Comparison of ENCODE assay signal across 8 cellular contexts in genomic region chr17:77373298-77374169, GRCh38.
DNase-seq lines count a peak whose midpoint lies in the region; ATAC-seq and TF ChIP-seq lines count a peak whose summit lies in the region.

No MANE protein-coding gene starts in this region.

- no peaks in the 10 kb centered on the region for H3K27me3 Mint-ChIP-seq in natural killer cell treated with Interleukin-12 subunit alpha and Interleukin-12 subunit beta and Interleukin-15 and Interleukin-18, amount 100 ng/mL, for 72 hours

- CTCF ChIA-PET in HEK293T (lab: Yijun Ruan, JAX) = interaction anchor here (0.5 to 1.0 kb wide), 3 partner anchors 25 to 88 kb away, joined by 3 read pairs; no protein-coding TSS in a partner anchor

- POLR2A ChIA-PET in HEK293T (lab: Yijun Ruan, JAX) = interaction anchor here (1.4 kb wide), 1 partner anchor 42 kb away, joined by 3 read pairs; no protein-coding TSS in a partner anchor

- peak; percentile 0 to 10 for ATAC-seq in natural killer cell treated with Interleukin-12 subunit alpha and Interleukin-12 subunit beta and Interleukin-15 and Interleukin-18, amount 100 ng/mL, for 72 hours
- ATAC-seq in HG03159 (IDR thresholded peaks at IDR 0.05; ENCODE audit: unreplicated experiment) (no peak), HG02981 (IDR thresholded peaks at IDR 0.05; ENCODE audit: unreplicated experiment) (no peak)

- no peaks in the 10 kb centered on the region for H3K9me3 Mint-ChIP-seq in natural killer cell treated with Interleukin-12 subunit alpha and Interleukin-12 subunit beta and Interleukin-15 and Interleukin-18, amount 100 ng/mL, for 72 hours

- peak overlapping the region; percentile 57 to 82 for H3K27ac Mint-ChIP-seq in natural killer cell treated with Interleukin-12 subunit alpha and Interleukin-12 subunit beta and Interleukin-15 and Interleukin-18, amount 100 ng/mL, for 72 hours

- no peaks in the 10 kb centered on the region for H3K36me3 Mint-ChIP-seq in natural killer cell treated with Interleukin-12 subunit alpha and Interleukin-12 subunit beta and Interleukin-15 and Interleukin-18, amount 100 ng/mL, for 72 hours

- peak; percentile 16 for DNase-seq in COLO668 (lab: John Stamatoyannopoulos, UW; ENCODE audit: unreplicated experiment)
- peak; percentile 66 for DNase-seq in HEK293T (ENCODE audit: extremely low spot score)
- DNase-seq in epithelial cell of proximal tubule (ENCODE audit: low read depth) = no peak
- no peak for DNase-seq in natural killer cell treated with Interleukin-12 subunit alpha and Interleukin-12 subunit beta and Interleukin-15 and Interleukin-18, amount 100 ng/mL, for 72 hours (ENCODE audit: low spot score)
- no peak for DNase-seq in glomerular visceral epithelial cell (ENCODE audit: extremely low spot score)

- H3K4me3 Mint-ChIP-seq in natural killer cell treated with Interleukin-12 subunit alpha and Interleukin-12 subunit beta and Interleukin-15 and Interleukin-18, amount 100 ng/mL, for 72 hours = peak overlapping the region; percentile 85

- peak overlapping the region; percentile 91 for H3K4me3 ChIP-seq in WI38 (ENCODE audit: low read depth, low read length)
- H3K4me3 ChIP-seq in epithelial cell of proximal tubule (ENCODE audit: low read depth, low read length) = peak overlapping the region; percentile 65

- H3K4me1 Mint-ChIP-seq in natural killer cell treated with Interleukin-12 subunit alpha and Interleukin-12 subunit beta and Interleukin-15 and Interleukin-18, amount 100 ng/mL, for 72 hours (ENCODE audit: low read depth in 2 of 2) = peaks cover 32 to 46% of the 10 kb centered on the region in 2 donors

- TF ChIP-seq CTCF in WI38 (IDR thresholded peaks at IDR 0.05; ENCODE audit: low read depth, low read length) = no peak
- no peak for TF ChIP-seq CTCF in epithelial cell of proximal tubule (conservative IDR thresholded peaks at IDR 0.05; ENCODE audit: low read depth, low read length)

TF ChIP-seq in HEK293T, 16 proteins besides CTCF, POLR2A, EP300 and RAD21:
- 0 out of 2 replicates have a peak, but pooled peaks have one; percentile 31 for TF ChIP-seq L3MBTL2 (conservative IDR thresholded peaks at IDR 0.05)
- TF ChIP-seq LEF1 (IDR thresholded peaks at IDR 0.05; ENCODE audit: borderline replicate concordance) = no peak

Comparison
In these comparisons a context has a peak if more than half of its experiments do, and no peak if none do; other contexts are left out.
1. DNase-seq: peak in COLO668 (single experiment) and HEK293T (single experiment); none in epithelial cell of proximal tubule (single experiment), natural killer cell treated with Interleukin-12 subunit alpha and Interleukin-12 subunit beta and Interleukin-15 and Interleukin-18, amount 100 ng/mL, for 72 hours (single experiment) and glomerular visceral epithelial cell (single experiment).
2. ATAC-seq: peak in natural killer cell treated with Interleukin-12 subunit alpha and Interleukin-12 subunit beta and Interleukin-15 and Interleukin-18, amount 100 ng/mL, for 72 hours (2 of 2); none in HG03159 (single experiment) and HG02981 (single experiment).